ENCODE assay signal across 9 cellular contexts in genomic region chr2:241036397-241036963, GRCh38. TPM values are rescaled to one million over a fixed set of nuclear protein-coding genes. Genes with fewer than 3 reads are reported as not detected.
DNase-seq lines count a peak whose midpoint lies in the region; ATAC-seq, FAIRE-seq and TF ChIP-seq lines count a peak whose summit lies in the region.
"Had no signal": no experiment of that assay in that cellular context is flagged by ENCODE, and none has a peak within 500 bp of the region (broad histone marks: within the 10 kb centered on the region; RNA-seq: fewer than 3 reads in every experiment).

No MANE protein-coding gene starts in this region.

- no peaks in the 10 kb centered on the region for H3K9me3 Mint-ChIP-seq in MCF 10A (ENCODE audit: unreplicated experiment)
- no peaks in the 10 kb centered on the region for H3K9me3 Mint-ChIP-seq in stimulated activated naive CD8-positive, alpha-beta T cell treated with anti-CD3 and anti-CD28 coated beads, Interleukin-15, Interleukin-2, amounts not matched to agents 100 ng/mL and 50 ng/mL, for 24 hours
- H3K9me3 Mint-ChIP-seq: nephron had no signal

- H3K4me3 Mint-ChIP-seq in MCF 10A (ENCODE audit: unreplicated experiment): no peak overlapping the region
- H3K4me3 Mint-ChIP-seq in stimulated activated naive CD8-positive, alpha-beta T cell treated with anti-CD3 and anti-CD28 coated beads, Interleukin-15, Interleukin-2, amounts not matched to agents 100 ng/mL and 50 ng/mL, for 24 hours: peak overlapping the region; percentile 56
- H3K4me3 Mint-ChIP-seq: nephron had no signal

- H3K4me1 ChIP-seq in SJSA1 (replicated peaks): peaks cover 42% of the 10 kb centered on the region

- H3K4me1 Mint-ChIP-seq in MCF 10A (ENCODE audit: insufficient read depth, unreplicated experiment): no peaks in the 10 kb centered on the region
- H3K4me1 Mint-ChIP-seq in stimulated activated naive CD8-positive, alpha-beta T cell treated with anti-CD3 and anti-CD28 coated beads, Interleukin-15, Interleukin-2, amounts not matched to agents 100 ng/mL and 50 ng/mL, for 24 hours (ENCODE audit: low read depth): peaks cover 26% of the 10 kb centered on the region
- H3K4me1 Mint-ChIP-seq: nephron had no signal

- peak; percentile 66 for ATAC-seq in HG02852 (IDR thresholded peaks at IDR 0.05; ENCODE audit: unreplicated experiment)

- H3K27ac ChIP-seq in SJSA1: peak overlapping the region; percentile 75

- TF ChIP-seq CTCF in MCF 10A (IDR thresholded peaks at IDR 0.05; ENCODE audit: unreplicated experiment) (no peak), lower leg skin (IDR thresholded peaks at IDR 0.05) (no peak)

- WGBS in lower leg skin, 2 donors: 36 to 49% methylated on average over 12 to 19 of the region's 36 CpGs

- no peak overlapping the region for H3K27ac Mint-ChIP-seq in MCF 10A (ENCODE audit: low read depth, unreplicated experiment)
- H3K27ac Mint-ChIP-seq in stimulated activated naive CD8-positive, alpha-beta T cell treated with anti-CD3 and anti-CD28 coated beads, Interleukin-15, Interleukin-2, amounts not matched to agents 100 ng/mL and 50 ng/mL, for 24 hours: no peak overlapping the region
- H3K27ac Mint-ChIP-seq: nephron had no signal

- TF ChIP-seq POLR2A in lower leg skin (IDR thresholded peaks at IDR 0.05): no peak

- CTCF ChIA-PET in MCF 10A (lab: Yijun Ruan, JAX): no interaction called here

- no TSS peak for BruUV-seq in MCF 10A (replicated peaks; lab: Mats Ljungman, UMichigan)

- POLR2A ChIA-PET in MCF 10A (lab: Yijun Ruan, JAX): no interaction called here

- H3K27me3 Mint-ChIP-seq in MCF 10A (ENCODE audit: insufficient read depth, unreplicated experiment): no peaks in the 10 kb centered on the region
- H3K27me3 Mint-ChIP-seq in stimulated activated naive CD8-positive, alpha-beta T cell treated with anti-CD3 and anti-CD28 coated beads, Interleukin-15, Interleukin-2, amounts not matched to agents 100 ng/mL and 50 ng/mL, for 24 hours: no peaks in the 10 kb centered on the region

- intact Hi-C loops in MCF 10A (cut with micrococcal nuclease) (no loop called here), lower leg skin (cut with DNase I; ENCODE audit: low total_unique reads) (no loop called here)

- peak overlapping the region; percentile 26 for H3K4me3 ChIP-seq in SJSA1
- H3K4me3 ChIP-seq in lower leg skin (ENCODE audit: low read depth, poor library complexity, severe bottlenecking): no peak overlapping the region

- H3K27me3 ChIP-seq in SJSA1 (replicated peaks): no peaks in the 10 kb centered on the region

- FAIRE-seq in GM18507 (lab: Jason Lieb, UNC): peak; percentile 91

- H3K36me3 Mint-ChIP-seq in MCF 10A (ENCODE audit: insufficient read depth, unreplicated experiment): peaks cover 12% of the 10 kb centered on the region
- no peaks in the 10 kb centered on the region for H3K36me3 Mint-ChIP-seq in stimulated activated naive CD8-positive, alpha-beta T cell treated with anti-CD3 and anti-CD28 coated beads, Interleukin-15, Interleukin-2, amounts not matched to agents 100 ng/mL and 50 ng/mL, for 24 hours (ENCODE audit: low read depth)

- DNase-seq in GM18507 (ENCODE audit: extremely low spot score, insufficient read length, low read depth) (peak; percentile 71), SJSA1 (ENCODE audit: low read depth in 1 of 2, low spot score in 2 of 2) (peak; percentile 81 to 89), MCF 10A (ENCODE audit: unreplicated experiment) (peak; percentile 50), lower leg skin (ENCODE audit: low spot score in 2 of 2) (peak; percentile 13 to 85), NCI-H774 (lab: John Stamatoyannopoulos, UW) (no peak), pons (ENCODE audit: low spot score) (no peak)

- no peaks in the 10 kb centered on the region for H3K9me3 ChIP-seq in SJSA1 (replicated peaks)

- peaks cover 61% of the 10 kb centered on the region for H3K36me3 ChIP-seq in SJSA1

RNA-seq across cellular contexts. Expression of gene SNED1, which starts 38.1 kb away (rescaled TPM):
- 18.3 and 24.9 TPM in 2 replicates for total RNA-seq in SJSA1 (2014; rRNA removed; shearing (Covaris generic))
- 18.0 and 22.0 TPM in 2 replicates for total RNA-seq in MCF 10A (2022)
- 10 to 100 TPM in 3 of 4 donors, 1 to 10 TPM in 1; 9.0 to 18.4 (median 17.1) TPM for total RNA-seq in lower leg skin

Comparison
In these comparisons a context has a peak if more than half of its experiments do, and no peak if none do; other contexts are left out.
1. DNase-seq: peak in GM18507 (single experiment), SJSA1 (2 of 2), MCF 10A (single experiment) and lower leg skin (2 of 2); none in NCI-H774 (single experiment) and pons (single experiment).